15 cellular contexts compared by ENCODE assay signal in genomic region chr5:33321026-33321425, GRCh38.
DNase-seq lines count a peak whose midpoint lies in the region; ATAC-seq and TF ChIP-seq lines count a peak whose summit lies in the region.
"Had no signal": no experiment of that assay in that cellular context is flagged by ENCODE, and none has a peak within 500 bp of the region (broad histone marks: within the 10 kb centered on the region; RNA-seq: fewer than 3 reads in every experiment).

No MANE protein-coding gene starts in this region.

- H3K36me3 ChIP-seq in ascending aorta = no peaks in the 10 kb centered on the region
- no peaks in the 10 kb centered on the region for H3K36me3 ChIP-seq in heart right ventricle

- H3K27me3 ChIP-seq in ascending aorta (no peaks in the 10 kb centered on the region), heart right ventricle (no peaks in the 10 kb centered on the region)

- H3K4me1 ChIP-seq in ascending aorta = peaks cover 3 to 10% of the 10 kb centered on the region in 2 donors
- H3K4me1 ChIP-seq in heart right ventricle = peaks cover 0 to 23% (median 0%) of the 10 kb centered on the region in 9 donors

- TF ChIP-seq CTCF in ascending aorta (IDR thresholded peaks at IDR 0.05) = no peak
- no peak for TF ChIP-seq CTCF in heart right ventricle (IDR thresholded peaks at IDR 0.05)
- no peak for TF ChIP-seq CTCF in GM20000 (IDR thresholded peaks at IDR 0.05; ENCODE audit: extremely low read depth, missing control alignments)

- H3K27me3 Mint-ChIP-seq in activated naive CD4-positive, alpha-beta T cell treated with anti-CD3 and anti-CD28 coated beads for 36 hours (ENCODE audit: low read depth) = no peaks in the 10 kb centered on the region
- H3K27me3 Mint-ChIP-seq: progenitor cell of endocrine pancreas had no signal

- ATAC-seq in heart right ventricle (peak in 7 of 8 donors; percentile 54 to 91 (median 68)), sciatic nerve (peak; percentile 84), GM18868 (IDR thresholded peaks at IDR 0.05; ENCODE audit: unreplicated experiment) (no peak)

- H3K4me3 ChIP-seq in ascending aorta = no peak overlapping the region
- H3K4me3 ChIP-seq in heart right ventricle = no peak overlapping the region
- H3K4me3 ChIP-seq: PC-9 had no signal

- no peaks in the 10 kb centered on the region for H3K36me3 Mint-ChIP-seq in activated naive CD4-positive, alpha-beta T cell treated with anti-CD3 and anti-CD28 coated beads for 36 hours (ENCODE audit: low read depth)

- H3K4me3 Mint-ChIP-seq in activated naive CD4-positive, alpha-beta T cell treated with anti-CD3 and anti-CD28 coated beads for 36 hours = no peak overlapping the region
- H3K4me3 Mint-ChIP-seq: H9 had no signal

- no peaks in the 10 kb centered on the region for H3K9me3 Mint-ChIP-seq in activated naive CD4-positive, alpha-beta T cell treated with anti-CD3 and anti-CD28 coated beads for 36 hours
- H3K9me3 Mint-ChIP-seq: H9 had no signal

- DNase-seq in ELR (ENCODE audit: low read depth) = peak; percentile 95
- DNase-seq in ascending aorta (ENCODE audit: low spot score in 2 of 2) = peak in 1 of 2 donors; percentile 83
- DNase-seq in heart right ventricle = no peak
- no peak for DNase-seq in sciatic nerve (ENCODE audit: low spot score)
- no peak for DNase-seq in Ammon's horn (ENCODE audit: low spot score)
- no peak for DNase-seq in activated naive CD4-positive, alpha-beta T cell treated with anti-CD3 and anti-CD28 coated beads for 36 hours
- no peak for DNase-seq in GM20000 (ENCODE audit: low spot score)
- DNase-seq: activated CD4-positive, alpha-beta T cell treated with anti-CD3 and anti-CD28 coated beads for 48 hours; anterior cingulate cortex; Calu3; H9; NCI-H1694 had no signal

- intact Hi-C loops in ascending aorta (cut with DNase I) (no loop called here), heart right ventricle (cut with DNase I) (no loop called here), sciatic nerve (cut with DNase I) (no loop called here)
- intact Hi-C loops in activated naive CD4-positive, alpha-beta T cell treated with anti-CD3 and anti-CD28 coated beads for 36 hours (cut with micrococcal nuclease) = no loop called here

- CTCF ChIA-PET in activated naive CD4-positive, alpha-beta T cell treated with anti-CD3 and anti-CD28 coated beads for 36 hours (lab: Charles Lee) = no interaction called here

- 59 to 73% methylated on average over 1 of the region's 1 CpG for WGBS in heart right ventricle, 2 donors

- H3K9me3 ChIP-seq in ascending aorta = no peaks in the 10 kb centered on the region
- H3K9me3 ChIP-seq in heart right ventricle = no peaks in the 10 kb centered on the region

- H3K4me1 Mint-ChIP-seq in activated naive CD4-positive, alpha-beta T cell treated with anti-CD3 and anti-CD28 coated beads for 36 hours (ENCODE audit: low read depth) = no peaks in the 10 kb centered on the region
- H3K4me1 Mint-ChIP-seq: H9 had no signal

- no peak overlapping the region for H3K27ac Mint-ChIP-seq in activated naive CD4-positive, alpha-beta T cell treated with anti-CD3 and anti-CD28 coated beads for 36 hours
- H3K27ac Mint-ChIP-seq: H9, progenitor cell of endocrine pancreas had no signal

- H3K27ac ChIP-seq in ascending aorta (peak overlapping the region; percentile 61 to 78), heart right ventricle (peak overlapping the region in 6 of 10 donors; percentile 17 to 80 (median 34))
- H3K27ac ChIP-seq: PC-9 had no signal
